ENCODE assay signal across 1 cellular context in the genomic region with DNA sequence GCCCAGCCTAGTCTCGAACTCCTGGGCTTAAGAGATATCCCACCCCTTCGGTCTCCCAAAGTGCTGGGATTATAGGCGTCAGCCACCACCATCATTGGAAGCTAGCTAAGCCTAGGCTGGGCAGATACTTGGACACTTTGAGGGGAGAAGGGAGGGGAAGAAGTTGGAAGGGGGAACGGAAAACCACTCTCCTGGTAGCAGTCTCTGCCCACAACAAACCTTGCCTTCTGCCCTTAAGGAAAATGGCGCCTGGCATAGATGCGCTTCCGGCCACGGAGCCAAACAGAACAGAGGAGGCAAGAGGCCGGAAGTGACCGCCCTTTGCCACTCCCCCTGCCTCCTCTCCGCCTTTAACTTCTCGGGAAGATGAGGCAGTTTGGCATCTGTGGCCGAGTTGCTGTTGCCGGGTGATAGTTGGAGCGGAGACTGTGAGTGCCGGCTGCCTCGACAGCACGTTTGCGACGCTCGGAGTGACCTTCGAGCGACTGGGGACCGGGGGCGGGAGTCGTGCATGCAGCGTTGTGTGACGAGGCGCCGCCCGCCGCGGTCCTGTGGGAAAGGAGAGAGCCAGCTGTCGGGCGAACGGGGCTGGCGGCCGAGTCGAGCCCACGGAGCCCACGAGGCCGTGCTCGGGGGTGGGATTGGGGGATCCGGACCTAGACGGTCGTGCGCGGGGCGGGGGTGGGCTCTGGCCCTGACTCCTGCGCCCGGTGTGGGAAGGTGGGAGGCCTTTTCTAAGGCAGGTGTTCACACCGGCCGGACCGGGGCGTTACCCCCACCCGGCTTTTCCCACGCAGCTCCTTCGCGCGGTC.
TF ChIP-seq lines count a peak whose summit lies in the region.

Gene MFN1, plus strand, starts transcription at position 327 of the 812 bp plus-strand sequence. CDS start 1,143 bp downstream, outside the sequence.

TF ChIP-seq in HepG2, 621 proteins besides CTCF, POLR2A, EP300 and RAD21 (continued from another document and continues in another):
- TF ChIP-seq DMTF1 (CRISPR knock-in tag; IDR thresholded peaks at IDR 0.05) (no peak), ZNF547 (CRISPR knock-in tag; IDR thresholded peaks at IDR 0.05) (0 out of 2 replicates have a peak, but pooled peaks have one; percentile 41), ZNF672 (CRISPR knock-in tag; IDR thresholded peaks at IDR 0.05) (no peak), ZNF660 (CRISPR knock-in tag; IDR thresholded peaks at IDR 0.05; ENCODE audit: borderline replicate concordance, low read depth) (0 out of 2 replicates have a peak, but pooled peaks have one; percentile 27), NKX3-1 (CRISPR knock-in tag; IDR thresholded peaks at IDR 0.05) (no peak), MAF1 (CRISPR knock-in tag; IDR thresholded peaks at IDR 0.05; ENCODE audit: borderline replicate concordance) (0 out of 2 replicates have a peak, but pooled peaks have one; percentile 82), SOX6 (IDR thresholded peaks at IDR 0.05) (no peak), SOX6 (CRISPR knock-in tag; IDR thresholded peaks at IDR 0.05) (peak; percentile 6; the same call in 1 of the 2 replicates), ZFP62 (CRISPR knock-in tag; IDR thresholded peaks at IDR 0.05) (no peak), KMT2A (CRISPR knock-in tag; IDR thresholded peaks at IDR 0.05) (peak; percentile 93), ZNF331 (CRISPR knock-in tag; IDR thresholded peaks at IDR 0.05) (peak; percentile 98), RXRA (CRISPR knock-in tag; IDR thresholded peaks at IDR 0.05) (peak; percentile 27; the same call in 1 of the 2 replicates), ZNF12 (CRISPR knock-in tag; IDR thresholded peaks at IDR 0.05) (no peak), KDM3A (CRISPR knock-in tag; IDR thresholded peaks at IDR 0.05; ENCODE audit: low read depth) (0 out of 2 replicates have a peak, but pooled peaks have one; percentile 39), AHDC1 (CRISPR knock-in tag; IDR thresholded peaks at IDR 0.05; ENCODE audit: borderline replicate concordance) (no peak), KLF9 (CRISPR knock-in tag; IDR thresholded peaks at IDR 0.05; ENCODE audit: low read depth) (0 out of 2 replicates have a peak, but pooled peaks have one; percentile 23), RERE (CRISPR knock-in tag; IDR thresholded peaks at IDR 0.05; ENCODE audit: low read depth) (no peak), BCL6 (CRISPR knock-in tag; IDR thresholded peaks at IDR 0.05) (peak; percentile 17; the same call in 1 of the 2 replicates), ZNF235 (CRISPR knock-in tag; IDR thresholded peaks at IDR 0.05; ENCODE audit: borderline replicate concordance) (no peak), SMYD3 (CRISPR knock-in tag; IDR thresholded peaks at IDR 0.05) (0 out of 2 replicates have a peak, but pooled peaks have one; percentile 68), SAP130 (CRISPR knock-in tag; IDR thresholded peaks at IDR 0.05; ENCODE audit: low read depth) (peak; percentile 93), AGO2 (optimal IDR thresholded peaks at IDR 0.05; ENCODE audit: low read depth, low read length) (peak; percentile 68), MXI1 (IDR thresholded peaks at IDR 0.05; ENCODE audit: borderline replicate concordance, low read depth, low read length) (peak; percentile 30; the same call in 1 of the 3 replicates), GABPB1 (CRISPR knock-in tag; IDR thresholded peaks at IDR 0.05) (peak; percentile 96), HES4 (CRISPR knock-in tag; IDR thresholded peaks at IDR 0.05; ENCODE audit: borderline replicate concordance) (peak; percentile 54; the same call in 1 of the 2 replicates), TCF12 (IDR thresholded peaks at IDR 0.05) (no peak), TCF12 (CRISPR knock-in tag; IDR thresholded peaks at IDR 0.05) (no peak), ONECUT2 (CRISPR knock-in tag; IDR thresholded peaks at IDR 0.05) (peak; percentile 48; the same call in 1 of the 2 replicates), RBM39 (IDR thresholded peaks at IDR 0.05; ENCODE audit: low read depth, low read length, poor library complexity, severe bottlenecking) (no peak), ZNF563 (CRISPR knock-in tag; IDR thresholded peaks at IDR 0.05) (0 out of 2 replicates have a peak, but pooled peaks have one; percentile 30), NAIF1 (CRISPR knock-in tag; IDR thresholded peaks at IDR 0.05; ENCODE audit: borderline replicate concordance) (no peak)
- TF ChIP-seq, protein P1, sequence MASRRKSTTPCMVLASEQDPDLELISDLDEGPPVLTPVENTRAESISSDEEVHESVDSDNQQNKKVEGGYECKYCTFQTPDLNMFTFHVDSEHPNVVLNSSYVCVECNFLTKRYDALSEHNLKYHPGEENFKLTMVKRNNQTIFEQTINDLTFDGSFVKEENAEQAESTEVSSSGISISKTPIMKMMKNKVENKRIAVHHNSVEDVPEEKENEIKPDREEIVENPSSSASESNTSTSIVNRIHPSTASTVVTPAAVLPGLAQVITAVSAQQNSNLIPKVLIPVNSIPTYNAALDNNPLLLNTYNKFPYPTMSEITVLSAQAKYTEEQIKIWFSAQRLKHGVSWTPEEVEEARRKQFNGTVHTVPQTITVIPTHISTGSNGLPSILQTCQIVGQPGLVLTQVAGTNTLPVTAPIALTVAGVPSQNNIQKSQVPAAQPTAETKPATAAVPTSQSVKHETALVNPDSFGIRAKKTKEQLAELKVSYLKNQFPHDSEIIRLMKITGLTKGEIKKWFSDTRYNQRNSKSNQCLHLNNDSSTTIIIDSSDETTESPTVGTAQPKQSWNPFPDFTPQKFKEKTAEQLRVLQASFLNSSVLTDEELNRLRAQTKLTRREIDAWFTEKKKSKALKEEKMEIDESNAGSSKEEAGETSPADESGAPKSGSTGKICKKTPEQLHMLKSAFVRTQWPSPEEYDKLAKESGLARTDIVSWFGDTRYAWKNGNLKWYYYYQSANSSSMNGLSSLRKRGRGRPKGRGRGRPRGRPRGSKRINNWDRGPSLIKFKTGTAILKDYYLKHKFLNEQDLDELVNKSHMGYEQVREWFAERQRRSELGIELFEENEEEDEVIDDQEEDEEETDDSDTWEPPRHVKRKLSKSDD (CRISPR knock-in tag; IDR thresholded peaks at IDR 0.05; ENCODE audit: low read depth), result peak; percentile 22; the same call in 1 of the 2 replicates
- TF ChIP-seq, protein P2, sequence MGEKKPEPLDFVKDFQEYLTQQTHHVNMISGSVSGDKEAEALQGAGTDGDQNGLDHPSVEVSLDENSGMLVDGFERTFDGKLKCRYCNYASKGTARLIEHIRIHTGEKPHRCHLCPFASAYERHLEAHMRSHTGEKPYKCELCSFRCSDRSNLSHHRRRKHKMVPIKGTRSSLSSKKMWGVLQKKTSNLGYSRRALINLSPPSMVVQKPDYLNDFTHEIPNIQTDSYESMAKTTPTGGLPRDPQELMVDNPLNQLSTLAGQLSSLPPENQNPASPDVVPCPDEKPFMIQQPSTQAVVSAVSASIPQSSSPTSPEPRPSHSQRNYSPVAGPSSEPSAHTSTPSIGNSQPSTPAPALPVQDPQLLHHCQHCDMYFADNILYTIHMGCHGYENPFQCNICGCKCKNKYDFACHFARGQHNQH (CRISPR knock-in tag; IDR thresholded peaks at IDR 0.05), result peak; percentile 69; the same call in 1 of the 2 replicates
- TF ChIP-seq, protein P3, sequence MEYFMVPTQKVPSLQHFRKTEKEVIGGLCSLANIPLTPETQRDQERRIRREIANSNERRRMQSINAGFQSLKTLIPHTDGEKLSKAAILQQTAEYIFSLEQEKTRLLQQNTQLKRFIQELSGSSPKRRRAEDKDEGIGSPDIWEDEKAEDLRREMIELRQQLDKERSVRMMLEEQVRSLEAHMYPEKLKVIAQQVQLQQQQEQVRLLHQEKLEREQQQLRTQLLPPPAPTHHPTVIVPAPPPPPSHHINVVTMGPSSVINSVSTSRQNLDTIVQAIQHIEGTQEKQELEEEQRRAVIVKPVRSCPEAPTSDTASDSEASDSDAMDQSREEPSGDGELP (IDR thresholded peaks at IDR 0.05; ENCODE audit: borderline replicate concordance, low read depth), result peak; percentile 57; the same call in 1 of the 2 replicates
